10 cellular contexts compared by ENCODE assay signal in genomic region chr2:210461401-210461800, GRCh38. TPM values are rescaled to one million over a fixed set of nuclear protein-coding genes. Genes with fewer than 3 reads are reported as not detected.
A peak's percentile ranks its signal among the peaks of the same experiment; 100 is the strongest.
DNase-seq lines count a peak whose midpoint lies in the region; ATAC-seq and TF ChIP-seq lines count a peak whose summit lies in the region.
"Had no signal": no experiment of that assay in that cellular context is flagged by ENCODE, and none has a peak within 500 bp of the region (broad histone marks: within the 10 kb centered on the region; RNA-seq: fewer than 3 reads in every experiment).

No MANE protein-coding gene starts in this region.

- H3K4ac ChIP-seq in H9 (ENCODE audit: low read depth, low read length), result no peak overlapping the region

- H2BK15ac ChIP-seq in H9 (ENCODE audit: low read depth, low read length), result no peak overlapping the region

- no peak overlapping the region for H4K5ac ChIP-seq in H9 (ENCODE audit: insufficient read length, low read depth, low read length)

- H2BK12ac ChIP-seq in H9 (ENCODE audit: insufficient read length, low read depth, low read length), result no peak overlapping the region

- H3K79me1 ChIP-seq in H9 (ENCODE audit: insufficient read depth, low read depth, low read length, poor library complexity, severe bottlenecking), result no peaks in the 10 kb centered on the region

- H3K14ac ChIP-seq in H9 (ENCODE audit: insufficient read depth, low read length), result no peak overlapping the region

- H3K23ac ChIP-seq in H9 (ENCODE audit: insufficient read length, low read depth, low read length), result no peak overlapping the region

- H3K27me3 Mint-ChIP-seq in H9 (ENCODE audit: low read depth), result no peaks in the 10 kb centered on the region
- peaks cover 2% of the 10 kb centered on the region for H3K27me3 Mint-ChIP-seq in nephron progenitor cell (ENCODE audit: low read depth, poor library complexity)
- H3K27me3 Mint-ChIP-seq: activated T-cell treated with anti-CD3 and anti-CD28 coated beads, Interleukin-2, amount 50 U/mL, for 24 hours had no signal

- TF ChIP-seq CTCF in H9 (conservative IDR thresholded peaks at IDR 0.05) (no peak), nephron progenitor cell (IDR thresholded peaks at IDR 0.05) (no peak)

- H3T11ph ChIP-seq in H9 (ENCODE audit: low read length), result no peak overlapping the region

- H3K9ac ChIP-seq in H9 (ENCODE audit: extremely low read depth, insufficient read length, low read length), result no peak overlapping the region

- H3K56ac ChIP-seq in H9 (ENCODE audit: insufficient read length, low read depth, low read length), result no peak overlapping the region

- intact Hi-C loops in right cardiac atrium (cut with DNase I), result no loop called here

- H4K8ac ChIP-seq in H9 (replicated peaks; ENCODE audit: insufficient read length, low read depth, low read length), result no peak overlapping the region

- H3K9me3 Mint-ChIP-seq in H9 (no peaks in the 10 kb centered on the region), nephron progenitor cell (no peaks in the 10 kb centered on the region)
- H3K9me3 Mint-ChIP-seq: activated T-cell treated with anti-CD3 and anti-CD28 coated beads, Interleukin-2, amount 50 U/mL, for 24 hours had no signal

- H3K79me2 ChIP-seq in H9 (ENCODE audit: insufficient read depth, low read length), result no peaks in the 10 kb centered on the region

- no peak overlapping the region for H3K4me3 ChIP-seq in right cardiac atrium (ENCODE audit: low read length)

- ATAC-seq in HG03565 (IDR thresholded peaks at IDR 0.05; ENCODE audit: unreplicated experiment), result peak; percentile 41
- ATAC-seq in right cardiac atrium, result no peak

- no peak overlapping the region for H2AK5ac ChIP-seq in H9 (ENCODE audit: insufficient read length, low read length)

- H3K36me3 Mint-ChIP-seq in H9 (ENCODE audit: insufficient read depth in 1 of 3, low read depth in 3 of 3) (peaks cover 5 to 36% (median 31%) of the 10 kb centered on the region in 3 experiments; a peak in 6 of 7 replicates), nephron progenitor cell (ENCODE audit: low read depth) (peaks cover 72% of the 10 kb centered on the region)

- 0 out of 7 replicates have a peak overlapping the region, but pooled peaks of 2 of the 3 experiments have one; percentile 18 to 56 for H3K27ac Mint-ChIP-seq in H9
- H3K27ac Mint-ChIP-seq in nephron progenitor cell, result peak overlapping the region; percentile 19
- H3K27ac Mint-ChIP-seq: activated T-cell treated with anti-CD3 and anti-CD28 coated beads, Interleukin-2, amount 50 U/mL, for 24 hours had no signal

- H2BK120ac ChIP-seq in H9 (ENCODE audit: low read depth, low read length, poor library complexity, severe bottlenecking), result no peak overlapping the region

- H2BK5ac ChIP-seq in H9 (ENCODE audit: insufficient read length, low read length), result no peak overlapping the region

- H3K4me3 Mint-ChIP-seq in H9, result no peak overlapping the region
- H3K4me3 Mint-ChIP-seq in nephron progenitor cell, result no peak overlapping the region
- H3K4me3 Mint-ChIP-seq: activated T-cell treated with anti-CD3 and anti-CD28 coated beads, Interleukin-2, amount 50 U/mL, for 24 hours had no signal

- peak; percentile 38 for DNase-seq in NCI-H2107 treated with DMSO at 0.1 percent for 48 hours (lab: John Stamatoyannopoulos, UW; ENCODE audit: unreplicated experiment)
- DNase-seq in NCI-H2107 (lab: John Stamatoyannopoulos, UW), result no peak
- DNase-seq in H9, result no peak
- no peak for DNase-seq in nephron progenitor cell
- DNase-seq in right cardiac atrium, result no peak
- DNase-seq in DMS53 treated with DMSO at 0.1 percent for 48 hours (lab: John Stamatoyannopoulos, UW; ENCODE audit: unreplicated experiment), result no peak
- DNase-seq in hepatic stellate cell (ENCODE audit: low spot score), result no peak
- DNase-seq: activated T-cell treated with anti-CD3 and anti-CD28 coated beads, Interleukin-2, amount 50 U/mL, for 24 hours; NCI-H2081 had no signal

- H4K20me1 ChIP-seq in H9 (ENCODE audit: control insufficient read depth, insufficient read depth, insufficient read length), result no peaks in the 10 kb centered on the region

- H3K27me3 ChIP-seq in H9 (ENCODE audit: insufficient read depth, low read length), result no peaks in the 10 kb centered on the region
- H3K27me3 ChIP-seq in right cardiac atrium (ENCODE audit: control insufficient read depth, insufficient read depth), result no peaks in the 10 kb centered on the region

- no peaks in the 10 kb centered on the region for H3K4me1 Mint-ChIP-seq in H9
- H3K4me1 Mint-ChIP-seq in nephron progenitor cell, result peaks cover 14% of the 10 kb centered on the region

- H3K27ac ChIP-seq in H9 (ENCODE audit: insufficient read length, low read depth, low read length) (no peak overlapping the region), right cardiac atrium (ENCODE audit: low read length) (no peak overlapping the region)

- H3K9me3 ChIP-seq in H9 (ENCODE audit: control insufficient read depth, low read depth, low read length) (no peaks in the 10 kb centered on the region), right cardiac atrium (ENCODE audit: control insufficient read depth, low read length) (no peaks in the 10 kb centered on the region)

- WGBS in H9 (ENCODE audit: extremely low coverage, insufficient read length, low lambda C conversion rate), result no CpG with 5 or more reads among the region's 2 CpGs
- 30% methylated on average over 2 of the region's 2 CpGs for WGBS in right cardiac atrium

- H2AFZ ChIP-seq in H9 (ENCODE audit: low read length), result no peak overlapping the region

- H4K91ac ChIP-seq in H9 (ENCODE audit: insufficient read length, low read depth, low read length), result no peak overlapping the region

- no peak overlapping the region for H3K4me2 ChIP-seq in H9 (ENCODE audit: insufficient read depth, insufficient read length, low read length)

- H2BK20ac ChIP-seq in H9 (ENCODE audit: low read depth, low read length, poor library complexity, severe bottlenecking), result no peak overlapping the region

- no peak overlapping the region for H3K18ac ChIP-seq in H9 (ENCODE audit: insufficient read length, low read depth, low read length)

- H3K4me1 ChIP-seq in H9 (ENCODE audit: insufficient read depth, low read length) (no peaks in the 10 kb centered on the region), right cardiac atrium (ENCODE audit: control insufficient read depth, insufficient read depth, low read length) (peaks cover 2% of the 10 kb centered on the region)

- no peaks in the 10 kb centered on the region for H3K23me2 ChIP-seq in H9 (ENCODE audit: insufficient read length, low read depth, low read length, poor library complexity, severe bottlenecking)

RNA-seq across cellular contexts. Expression of gene LANCL1, which starts 15.2 kb away (rescaled TPM):
- total RNA-seq in H9 (2021), result 47.8 and 49.9 TPM in 2 replicates
- total RNA-seq in right cardiac atrium, result 10 to 100 TPM; 46.6 to 59.6 (median 53.2) TPM
- polyA plus RNA-seq in right cardiac atrium, result 20.1 TPM
